ENCODE assay signal across 23 cellular contexts in genomic region chr6:12404651-12405050, GRCh38.
DNase-seq lines count a peak whose midpoint lies in the region; ATAC-seq and TF ChIP-seq lines count a peak whose summit lies in the region.
"Had no signal": no experiment of that assay in that cellular context is flagged by ENCODE, and none has a peak within 500 bp of the region (broad histone marks: within the 10 kb centered on the region; RNA-seq: fewer than 3 reads in every experiment).

No MANE protein-coding gene starts in this region.

- no peak overlapping the region for H3K4me2 ChIP-seq in SK-N-SH
- H3K4me2 ChIP-seq: KMS-11 had no signal

- DNase-seq in SK-N-SH = no peak
- no peak for DNase-seq in HFFc6
- peak; percentile 4 for DNase-seq in fibroblast of mammary gland (ENCODE audit: low read depth)
- DNase-seq in tibial artery = no peak
- DNase-seq in NCI-H1694 treated with DMSO at 0.1 percent for 48 hours (lab: John Stamatoyannopoulos, UW) = no peak
- DNase-seq in stimulated activated naive CD4-positive, alpha-beta T cell (lab: John Stamatoyannopoulos, UW) = no peak
- DNase-seq: DMS53, GDM1, MV-4-11, NCI-H1105 treated with DMSO at 0.1 percent for 48 hours, NCI-H2081 treated with DMSO at 0.1 percent for 48 hours, NCI-H2171 treated with DMSO at 0.1 percent for 48 hours, NCI-H524 treated with DMSO at 0.1 percent for 48 hours, NCI-H82, OCI-M1, SJCRH30 had no signal

- H3K27me3 Mint-ChIP-seq in HFFc6 (ENCODE audit: insufficient read depth) = no peaks in the 10 kb centered on the region

- H3K27me3 ChIP-seq in SK-N-SH (ENCODE audit: insufficient read depth) = no peaks in the 10 kb centered on the region
- no peaks in the 10 kb centered on the region for H3K27me3 ChIP-seq in tibial artery
- H3K27me3 ChIP-seq: SJCRH30 had no signal

- peak overlapping the region; percentile 75; the same call in 1 of the 2 replicates for H2AFZ ChIP-seq in SK-N-SH (ENCODE audit: low read depth)

- peaks cover 38% of the 10 kb centered on the region for H3K4me1 Mint-ChIP-seq in HFFc6 (ENCODE audit: low read depth)
- H3K4me1 Mint-ChIP-seq: B cell, CD14-positive monocyte had no signal

- H3K9me3 ChIP-seq in SK-N-SH (no peaks in the 10 kb centered on the region), tibial artery (no peaks in the 10 kb centered on the region)
- H3K9me3 ChIP-seq: HAP-1, SJCRH30 had no signal

- H3K36me3 ChIP-seq in SK-N-SH (replicated peaks in 1 of 2; ENCODE audit: control insufficient read depth in 1 of 2, insufficient read depth in 2 of 2, low read length in 1 of 2) (no peaks in the 10 kb centered on the region), tibial artery (no peaks in the 10 kb centered on the region)
- H3K36me3 ChIP-seq: HAP-1, SJCRH30 had no signal

- H3K36me3 Mint-ChIP-seq in HFFc6 (ENCODE audit: low read depth) = peaks cover 3% of the 10 kb centered on the region; the same call in 1 of the 2 replicates
- H3K36me3 Mint-ChIP-seq: CD14-positive monocyte had no signal

- no peak overlapping the region for H3K9ac ChIP-seq in SK-N-SH
- H3K9ac ChIP-seq: KMS-11 had no signal

- H3K4me3 Mint-ChIP-seq in HFFc6 = no peak overlapping the region
- H3K4me3 Mint-ChIP-seq: B cell, CD14-positive monocyte had no signal

- TF ChIP-seq EP300 in SK-N-SH (IDR thresholded peaks at IDR 0.05; ENCODE audit: borderline replicate concordance in 1 of 2, low read depth in 1 of 2, low read length in 1 of 2) = no peak

- H3K4me1 ChIP-seq in SK-N-SH (ENCODE audit: control insufficient read depth in 1 of 2, insufficient read depth in 2 of 2, low read depth in 1 of 2, low read length in 1 of 2) (peaks cover 0 to 4% of the 10 kb centered on the region in 2 experiments; a peak in 1 of 4 replicates), tibial artery (peaks cover 0 to 40% (median 21%) of the 10 kb centered on the region in 4 donors)
- H3K4me1 ChIP-seq: HAP-1, SJCRH30 had no signal

- H3K79me2 ChIP-seq in SK-N-SH (ENCODE audit: insufficient read depth) = no peaks in the 10 kb centered on the region

- H3K27ac Mint-ChIP-seq in HFFc6 = peak overlapping the region; percentile 88
- H3K27ac Mint-ChIP-seq: B cell, CD14-positive monocyte had no signal

- POLR2A ChIA-PET in SK-N-SH (lab: Yijun Ruan, JAX) = no interaction called here

- no peak for ATAC-seq in SK-N-SH treated with all-trans-retinoic acid at 6 μM for 48 hours
- no peak for ATAC-seq in GM21786 (IDR thresholded peaks at IDR 0.05; ENCODE audit: unreplicated experiment)

- no peak for TF ChIP-seq CTCF in SK-N-SH (IDR thresholded peaks at IDR 0.05)
- TF ChIP-seq CTCF in HFFc6 (IDR thresholded peaks at IDR 0.05) = no peak
- TF ChIP-seq CTCF in fibroblast of mammary gland (conservative IDR thresholded peaks at IDR 0.05; ENCODE audit: control insufficient read depth, insufficient read depth, low read depth, low read length) = no peak
- TF ChIP-seq CTCF in tibial artery (IDR thresholded peaks at IDR 0.05) = no peak

- H3K27ac ChIP-seq in SK-N-SH (ENCODE audit: low read depth in 2 of 2, low read length in 1 of 2) = no peak overlapping the region; a peak in 1 of 4 replicates
- peak overlapping the region; percentile 60 to 72 for H3K27ac ChIP-seq in tibial artery
- H3K27ac ChIP-seq: 22Rv1, KMS-11, SJCRH30 had no signal

- no peak overlapping the region for H3K4me3 ChIP-seq in SK-N-SH (ENCODE audit: low read depth in 2 of 2, low read length in 1 of 2)
- H3K4me3 ChIP-seq in fibroblast of mammary gland (ENCODE audit: control insufficient read depth, low read depth, low read length) = no peak overlapping the region
- no peak overlapping the region for H3K4me3 ChIP-seq in tibial artery
- H3K4me3 ChIP-seq: HAP-1, SJCRH30 had no signal

- no peaks in the 10 kb centered on the region for H3F3A ChIP-seq in SK-N-SH (replicated peaks; ENCODE audit: insufficient read depth)

- CTCF ChIA-PET in SK-N-SH (lab: Yijun Ruan, JAX) = no interaction called here

- TF ChIP-seq RAD21 in SK-N-SH (IDR thresholded peaks at IDR 0.05; ENCODE audit: low read length) = no peak

- no peaks in the 10 kb centered on the region for H3K9me3 Mint-ChIP-seq in HFFc6
- H3K9me3 Mint-ChIP-seq: CD14-positive monocyte had no signal

- WGBS in SK-N-SH (ENCODE audit: low lambda C conversion rate) = 80% methylated on average over 1 of the region's 1 CpG

- intact Hi-C loops in tibial artery (cut with DNase I; ENCODE audit: low total_unique reads) = no loop called here

- H3K9me2 ChIP-seq in SK-N-SH = no peaks in the 10 kb centered on the region

- no peaks in the 10 kb centered on the region for H4K20me1 ChIP-seq in SK-N-SH (ENCODE audit: insufficient read depth)

TF ChIP-seq in SK-N-SH, 30 proteins besides CTCF, POLR2A, EP300 and RAD21:
- TF ChIP-seq ZBTB33 (IDR thresholded peaks at IDR 0.05; ENCODE audit: borderline replicate concordance, low read depth) = no peak
- no peak for TF ChIP-seq SMC3 (IDR thresholded peaks at IDR 0.05; ENCODE audit: low read depth, low read length)
- no peak for TF ChIP-seq NFIC (IDR thresholded peaks at IDR 0.05; ENCODE audit: borderline replicate concordance)
- TF ChIP-seq MAX (IDR thresholded peaks at IDR 0.05; ENCODE audit: low read depth) = no peak
- TF ChIP-seq FOSL2 (IDR thresholded peaks at IDR 0.05; ENCODE audit: borderline replicate concordance, low read depth) = no peak
- no peak for TF ChIP-seq MXI1 (IDR thresholded peaks at IDR 0.05; ENCODE audit: low read depth, low read length)
- TF ChIP-seq CHD2 (IDR thresholded peaks at IDR 0.05; ENCODE audit: low read length, partially characterized antibody) = no peak

TF ChIP-seq in SK-N-SH treated with all-trans-retinoic acid at 6 μM for 48 hours, 23 proteins besides CTCF, POLR2A, EP300 and RAD21:
- TF ChIP-seq ZC3H10 (CRISPR knock-in tag; IDR thresholded peaks at IDR 0.05) (no peak), ZFP3 (CRISPR knock-in tag; IDR thresholded peaks at IDR 0.05) (no peak), ARNTL (CRISPR knock-in tag; IDR thresholded peaks at IDR 0.05; ENCODE audit: borderline replicate concordance, low read depth) (no peak), POU6F1 (CRISPR knock-in tag; IDR thresholded peaks at IDR 0.05; ENCODE audit: borderline replicate concordance, low read depth) (no peak), ZFP30 (CRISPR knock-in tag; IDR thresholded peaks at IDR 0.05) (no peak), TOX (CRISPR knock-in tag; IDR thresholded peaks at IDR 0.05; ENCODE audit: borderline replicate concordance) (no peak), TCF4 (CRISPR knock-in tag; IDR thresholded peaks at IDR 0.05; ENCODE audit: borderline replicate concordance) (no peak), ISL1 (CRISPR knock-in tag; IDR thresholded peaks at IDR 0.05) (no peak), CSRNP3 (CRISPR knock-in tag; IDR thresholded peaks at IDR 0.05) (no peak), CSDC2 (CRISPR knock-in tag; IDR thresholded peaks at IDR 0.05) (no peak), GLIS3 (CRISPR knock-in tag; IDR thresholded peaks at IDR 0.05) (no peak), ZNF8 (CRISPR knock-in tag; IDR thresholded peaks at IDR 0.05) (no peak), TSHZ2 (CRISPR knock-in tag; IDR thresholded peaks at IDR 0.05) (no peak), BACH2 (CRISPR knock-in tag; IDR thresholded peaks at IDR 0.05; ENCODE audit: borderline replicate concordance) (no peak), SNAI2 (CRISPR knock-in tag; IDR thresholded peaks at IDR 0.05) (no peak)

Comparison
In these comparisons a context has a peak if more than half of its experiments do, and no peak if none do; other contexts are left out.
1. H3K27ac ChIP-seq: peak in tibial artery (2 of 2); none in SK-N-SH (0 of 2).